In the genomic region with DNA sequence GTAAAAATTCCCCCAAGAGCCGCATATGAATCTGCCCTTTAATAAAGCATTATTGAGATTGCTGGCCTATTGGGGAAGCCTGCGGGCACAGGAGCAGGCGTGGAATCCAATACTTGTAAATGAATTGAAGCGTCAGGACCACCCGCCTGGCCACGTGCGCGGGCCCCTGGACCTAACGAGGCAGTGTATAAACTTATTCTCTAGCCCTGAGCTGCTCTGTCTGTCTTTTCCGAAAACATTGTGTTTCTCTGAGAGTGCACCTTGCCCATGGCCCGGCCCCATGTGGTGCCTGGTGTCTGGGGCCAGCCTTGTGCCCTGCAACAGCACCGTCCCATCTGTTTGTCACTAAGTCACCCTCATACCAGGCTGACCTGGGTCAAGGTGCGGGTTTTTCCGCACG, we compare ENCODE assay signal across 3 cellular contexts.
TF ChIP-seq lines count a peak whose summit lies in the region.

No MANE protein-coding gene starts in this region.

TF ChIP-seq in SK-N-SH treated with all-trans-retinoic acid at 6 μM for 48 hours, 23 proteins besides CTCF, POLR2A, EP300 and RAD21:
- no peak for TF ChIP-seq TOX (CRISPR knock-in tag; IDR thresholded peaks at IDR 0.05; ENCODE audit: borderline replicate concordance)
- TF ChIP-seq, protein P1, sequence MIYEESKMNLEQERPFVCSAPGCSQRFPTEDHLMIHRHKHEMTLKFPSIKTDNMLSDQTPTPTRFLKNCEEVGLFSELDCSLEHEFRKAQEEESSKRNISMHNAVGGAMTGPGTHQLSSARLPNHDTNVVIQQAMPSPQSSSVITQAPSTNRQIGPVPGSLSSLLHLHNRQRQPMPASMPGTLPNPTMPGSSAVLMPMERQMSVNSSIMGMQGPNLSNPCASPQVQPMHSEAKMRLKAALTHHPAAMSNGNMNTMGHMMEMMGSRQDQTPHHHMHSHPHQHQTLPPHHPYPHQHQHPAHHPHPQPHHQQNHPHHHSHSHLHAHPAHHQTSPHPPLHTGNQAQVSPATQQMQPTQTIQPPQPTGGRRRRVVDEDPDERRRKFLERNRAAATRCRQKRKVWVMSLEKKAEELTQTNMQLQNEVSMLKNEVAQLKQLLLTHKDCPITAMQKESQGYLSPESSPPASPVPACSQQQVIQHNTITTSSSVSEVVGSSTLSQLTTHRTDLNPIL (CRISPR knock-in tag; IDR thresholded peaks at IDR 0.05; ENCODE audit: low read depth), result no peak
- TF ChIP-seq, protein P2, sequence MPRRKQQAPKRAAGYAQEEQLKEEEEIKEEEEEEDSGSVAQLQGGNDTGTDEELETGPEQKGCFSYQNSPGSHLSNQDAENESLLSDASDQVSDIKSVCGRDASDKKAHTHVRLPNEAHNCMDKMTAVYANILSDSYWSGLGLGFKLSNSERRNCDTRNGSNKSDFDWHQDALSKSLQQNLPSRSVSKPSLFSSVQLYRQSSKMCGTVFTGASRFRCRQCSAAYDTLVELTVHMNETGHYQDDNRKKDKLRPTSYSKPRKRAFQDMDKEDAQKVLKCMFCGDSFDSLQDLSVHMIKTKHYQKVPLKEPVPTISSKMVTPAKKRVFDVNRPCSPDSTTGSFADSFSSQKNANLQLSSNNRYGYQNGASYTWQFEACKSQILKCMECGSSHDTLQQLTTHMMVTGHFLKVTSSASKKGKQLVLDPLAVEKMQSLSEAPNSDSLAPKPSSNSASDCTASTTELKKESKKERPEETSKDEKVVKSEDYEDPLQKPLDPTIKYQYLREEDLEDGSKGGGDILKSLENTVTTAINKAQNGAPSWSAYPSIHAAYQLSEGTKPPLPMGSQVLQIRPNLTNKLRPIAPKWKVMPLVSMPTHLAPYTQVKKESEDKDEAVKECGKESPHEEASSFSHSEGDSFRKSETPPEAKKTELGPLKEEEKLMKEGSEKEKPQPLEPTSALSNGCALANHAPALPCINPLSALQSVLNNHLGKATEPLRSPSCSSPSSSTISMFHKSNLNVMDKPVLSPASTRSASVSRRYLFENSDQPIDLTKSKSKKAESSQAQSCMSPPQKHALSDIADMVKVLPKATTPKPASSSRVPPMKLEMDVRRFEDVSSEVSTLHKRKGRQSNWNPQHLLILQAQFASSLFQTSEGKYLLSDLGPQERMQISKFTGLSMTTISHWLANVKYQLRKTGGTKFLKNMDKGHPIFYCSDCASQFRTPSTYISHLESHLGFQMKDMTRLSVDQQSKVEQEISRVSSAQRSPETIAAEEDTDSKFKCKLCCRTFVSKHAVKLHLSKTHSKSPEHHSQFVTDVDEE (CRISPR knock-in tag; IDR thresholded peaks at IDR 0.05), result no peak

TF ChIP-seq in SK-N-SH, 30 proteins besides CTCF, POLR2A, EP300 and RAD21:
- TF ChIP-seq ELF1 (IDR thresholded peaks at IDR 0.05) (no peak), RCOR1 (IDR thresholded peaks at IDR 0.05; ENCODE audit: low read length) (no peak), TCF12 (IDR thresholded peaks at IDR 0.05) (no peak), TEAD4 (IDR thresholded peaks at IDR 0.05; ENCODE audit: borderline replicate concordance, insufficient read depth) (no peak), POLR2AphosphoS5 (IDR thresholded peaks at IDR 0.05; ENCODE audit: low read depth, low read length) (no peak), EZH2phosphoT487 (IDR thresholded peaks at IDR 0.05; ENCODE audit: borderline replicate concordance, low read depth) (no peak), JUND (IDR thresholded peaks at IDR 0.05) (no peak), NFIC (IDR thresholded peaks at IDR 0.05; ENCODE audit: borderline replicate concordance) (no peak), NRF1 (IDR thresholded peaks at IDR 0.05; ENCODE audit: low read depth, low read length) (no peak), FOXM1 (IDR thresholded peaks at IDR 0.05; ENCODE audit: low read depth) (no peak)
- TF ChIP-seq, protein P3, sequence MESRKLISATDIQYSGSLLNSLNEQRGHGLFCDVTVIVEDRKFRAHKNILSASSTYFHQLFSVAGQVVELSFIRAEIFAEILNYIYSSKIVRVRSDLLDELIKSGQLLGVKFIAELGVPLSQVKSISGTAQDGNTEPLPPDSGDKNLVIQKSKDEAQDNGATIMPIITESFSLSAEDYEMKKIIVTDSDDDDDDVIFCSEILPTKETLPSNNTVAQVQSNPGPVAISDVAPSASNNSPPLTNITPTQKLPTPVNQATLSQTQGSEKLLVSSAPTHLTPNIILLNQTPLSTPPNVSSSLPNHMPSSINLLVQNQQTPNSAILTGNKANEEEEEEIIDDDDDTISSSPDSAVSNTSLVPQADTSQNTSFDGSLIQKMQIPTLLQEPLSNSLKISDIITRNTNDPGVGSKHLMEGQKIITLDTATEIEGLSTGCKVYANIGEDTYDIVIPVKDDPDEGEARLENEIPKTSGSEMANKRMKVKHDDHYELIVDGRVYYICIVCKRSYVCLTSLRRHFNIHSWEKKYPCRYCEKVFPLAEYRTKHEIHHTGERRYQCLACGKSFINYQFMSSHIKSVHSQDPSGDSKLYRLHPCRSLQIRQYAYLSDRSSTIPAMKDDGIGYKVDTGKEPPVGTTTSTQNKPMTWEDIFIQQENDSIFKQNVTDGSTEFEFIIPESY (IDR thresholded peaks at IDR 0.05; ENCODE audit: borderline replicate concordance, low read depth), result no peak

TF ChIP-seq in K562, 482 proteins besides CTCF, POLR2A, EP300 and RAD21:
- TF ChIP-seq CHD4 (IDR thresholded peaks at IDR 0.05; ENCODE audit: insufficient read depth, insufficient replicate concordance, low read depth, low read length, poor library complexity, severe bottlenecking) (no peak), SRSF7 (optimal IDR thresholded peaks at IDR 0.05; ENCODE audit: low read depth, low read length) (no peak), ZFP1 (CRISPR knock-in tag; IDR thresholded peaks at IDR 0.05) (no peak), LCOR (CRISPR knock-in tag; IDR thresholded peaks at IDR 0.05) (no peak), PHF20 (IDR thresholded peaks at IDR 0.05; ENCODE audit: partially characterized antibody) (no peak), SPI1 (IDR thresholded peaks at IDR 0.05; ENCODE audit: borderline replicate concordance, low read depth, low read length) (no peak), ZNF224 (CRISPR knock-in tag; IDR thresholded peaks at IDR 0.05) (no peak), RCOR1 (IDR thresholded peaks at IDR 0.05; ENCODE audit: borderline replicate concordance in 1 of 2, low read depth in 2 of 2, low read length in 2 of 2) (no peak)
- TF ChIP-seq, protein P4, sequence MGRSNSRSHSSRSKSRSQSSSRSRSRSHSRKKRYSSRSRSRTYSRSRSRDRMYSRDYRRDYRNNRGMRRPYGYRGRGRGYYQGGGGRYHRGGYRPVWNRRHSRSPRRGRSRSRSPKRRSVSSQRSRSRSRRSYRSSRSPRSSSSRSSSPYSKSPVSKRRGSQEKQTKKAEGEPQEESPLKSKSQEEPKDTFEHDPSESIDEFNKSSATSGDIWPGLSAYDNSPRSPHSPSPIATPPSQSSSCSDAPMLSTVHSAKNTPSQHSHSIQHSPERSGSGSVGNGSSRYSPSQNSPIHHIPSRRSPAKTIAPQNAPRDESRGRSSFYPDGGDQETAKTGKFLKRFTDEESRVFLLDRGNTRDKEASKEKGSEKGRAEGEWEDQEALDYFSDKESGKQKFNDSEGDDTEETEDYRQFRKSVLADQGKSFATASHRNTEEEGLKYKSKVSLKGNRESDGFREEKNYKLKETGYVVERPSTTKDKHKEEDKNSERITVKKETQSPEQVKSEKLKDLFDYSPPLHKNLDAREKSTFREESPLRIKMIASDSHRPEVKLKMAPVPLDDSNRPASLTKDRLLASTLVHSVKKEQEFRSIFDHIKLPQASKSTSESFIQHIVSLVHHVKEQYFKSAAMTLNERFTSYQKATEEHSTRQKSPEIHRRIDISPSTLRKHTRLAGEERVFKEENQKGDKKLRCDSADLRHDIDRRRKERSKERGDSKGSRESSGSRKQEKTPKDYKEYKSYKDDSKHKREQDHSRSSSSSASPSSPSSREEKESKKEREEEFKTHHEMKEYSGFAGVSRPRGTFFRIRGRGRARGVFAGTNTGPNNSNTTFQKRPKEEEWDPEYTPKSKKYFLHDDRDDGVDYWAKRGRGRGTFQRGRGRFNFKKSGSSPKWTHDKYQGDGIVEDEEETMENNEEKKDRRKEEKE (IDR thresholded peaks at IDR 0.05; ENCODE audit: borderline replicate concordance in 1 of 2, control insufficient read depth in 1 of 2, low read depth in 2 of 2, low read length in 1 of 2), result no peak
- TF ChIP-seq, protein P5, sequence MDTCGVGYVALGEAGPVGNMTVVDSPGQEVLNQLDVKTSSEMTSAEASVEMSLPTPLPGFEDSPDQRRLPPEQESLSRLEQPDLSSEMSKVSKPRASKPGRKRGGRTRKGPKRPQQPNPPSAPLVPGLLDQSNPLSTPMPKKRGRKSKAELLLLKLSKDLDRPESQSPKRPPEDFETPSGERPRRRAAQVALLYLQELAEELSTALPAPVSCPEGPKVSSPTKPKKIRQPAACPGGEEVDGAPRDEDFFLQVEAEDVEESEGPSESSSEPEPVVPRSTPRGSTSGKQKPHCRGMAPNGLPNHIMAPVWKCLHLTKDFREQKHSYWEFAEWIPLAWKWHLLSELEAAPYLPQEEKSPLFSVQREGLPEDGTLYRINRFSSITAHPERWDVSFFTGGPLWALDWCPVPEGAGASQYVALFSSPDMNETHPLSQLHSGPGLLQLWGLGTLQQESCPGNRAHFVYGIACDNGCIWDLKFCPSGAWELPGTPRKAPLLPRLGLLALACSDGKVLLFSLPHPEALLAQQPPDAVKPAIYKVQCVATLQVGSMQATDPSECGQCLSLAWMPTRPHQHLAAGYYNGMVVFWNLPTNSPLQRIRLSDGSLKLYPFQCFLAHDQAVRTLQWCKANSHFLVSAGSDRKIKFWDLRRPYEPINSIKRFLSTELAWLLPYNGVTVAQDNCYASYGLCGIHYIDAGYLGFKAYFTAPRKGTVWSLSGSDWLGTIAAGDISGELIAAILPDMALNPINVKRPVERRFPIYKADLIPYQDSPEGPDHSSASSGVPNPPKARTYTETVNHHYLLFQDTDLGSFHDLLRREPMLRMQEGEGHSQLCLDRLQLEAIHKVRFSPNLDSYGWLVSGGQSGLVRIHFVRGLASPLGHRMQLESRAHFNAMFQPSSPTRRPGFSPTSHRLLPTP (IDR thresholded peaks at IDR 0.05; ENCODE audit: borderline replicate concordance, extremely low read depth, insufficient read length), result no peak
